Comparison of ENCODE assay signal across 22 cellular contexts in the genomic region with DNA sequence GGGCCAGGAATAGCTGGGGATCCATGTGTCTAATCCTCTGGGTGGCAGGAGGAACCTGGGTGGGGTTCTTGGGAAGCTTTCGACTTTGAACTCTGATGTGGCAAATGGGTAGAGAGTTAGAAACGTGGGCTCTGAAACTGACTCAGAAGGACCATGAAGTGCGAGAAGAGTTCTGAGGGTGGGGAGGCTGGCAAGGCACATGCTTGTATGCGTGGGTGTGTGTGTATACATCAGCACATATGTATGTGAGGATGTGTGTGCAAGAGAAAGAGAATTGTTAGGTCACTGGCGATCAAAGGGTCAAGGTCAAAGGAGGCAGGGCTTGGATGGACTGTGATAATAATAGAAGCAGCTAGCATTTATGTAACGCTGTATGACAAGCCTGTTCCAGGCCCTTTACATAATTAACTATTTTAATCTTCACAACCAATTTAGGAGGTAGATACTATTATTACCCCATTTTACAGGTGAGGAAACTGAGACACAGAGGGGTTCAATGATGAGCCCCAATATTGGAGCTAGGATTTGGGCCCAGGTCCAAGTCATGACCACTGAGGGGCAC.
DNase-seq lines count a peak whose midpoint lies in the region; ATAC-seq and TF ChIP-seq lines count a peak whose summit lies in the region.
"Had no signal": no experiment of that assay in that cellular context is flagged by ENCODE, and none has a peak within 500 bp of the region (broad histone marks: within the 10 kb centered on the region; RNA-seq: fewer than 3 reads in every experiment).

No MANE protein-coding gene starts in this region.

- H3K4me3 Mint-ChIP-seq in CD14-positive monocyte (no peak overlapping the region), mesothelial cell of epicardium (no peak overlapping the region)
- H3K4me3 Mint-ChIP-seq: H9 had no signal

- no peak for ATAC-seq in HG03039 (IDR thresholded peaks at IDR 0.05; ENCODE audit: unreplicated experiment)
- ATAC-seq: PC-3, SK-N-SH treated with all-trans-retinoic acid at 6 μM for 48 hours had no signal

- no peak for TF ChIP-seq CTCF in CD14-positive monocyte (IDR thresholded peaks at IDR 0.05)
- TF ChIP-seq CTCF in fibroblast of mammary gland (conservative IDR thresholded peaks at IDR 0.05; ENCODE audit: control insufficient read depth, insufficient read depth, low read depth, low read length) = no peak
- TF ChIP-seq CTCF in mesothelial cell of epicardium (IDR thresholded peaks at IDR 0.05; ENCODE audit: unreplicated experiment) = no peak

- H3K4me1 Mint-ChIP-seq in CD14-positive monocyte (no peaks in the 10 kb centered on the region), mesothelial cell of epicardium (peaks cover 12% of the 10 kb centered on the region)

- no peak overlapping the region for H3K4me3 ChIP-seq in fibroblast of mammary gland (ENCODE audit: control insufficient read depth, low read depth, low read length)

- peaks cover 0 to 18% (median 0%) of the 10 kb centered on the region in 7 donors for H3K9me3 Mint-ChIP-seq in CD14-positive monocyte
- H3K9me3 Mint-ChIP-seq in mesothelial cell of epicardium = no peaks in the 10 kb centered on the region
- H3K9me3 Mint-ChIP-seq: H9 had no signal

- H3K27me3 Mint-ChIP-seq in CD14-positive monocyte (ENCODE audit: low read depth in 3 of 3) = peaks cover 41 to 50% (median 49%) of the 10 kb centered on the region in 3 donors
- H3K27me3 Mint-ChIP-seq in mesothelial cell of epicardium (ENCODE audit: low read depth) = peaks cover 44% of the 10 kb centered on the region

- peaks cover 0 to 3% of the 10 kb centered on the region in 2 donors for H3K36me3 Mint-ChIP-seq in CD14-positive monocyte
- H3K36me3 Mint-ChIP-seq in mesothelial cell of epicardium = no peaks in the 10 kb centered on the region

- DNase-seq in CD14-positive monocyte (ENCODE audit: low spot score) (peak; percentile 22), EH (ENCODE audit: low read depth) (peak; percentile 4), SW480 (ENCODE audit: low spot score) (peak; percentile 28), fibroblast of mammary gland (ENCODE audit: low read depth) (peak; percentile 15), mesothelial cell of epicardium (ENCODE audit: low spot score in 2 of 2, unreplicated experiment in 2 of 2) (no peak), NCI-H2227 (lab: John Stamatoyannopoulos, UW; ENCODE audit: unreplicated experiment) (no peak), kidney glomerular epithelial cell (lab: John Stamatoyannopoulos, UW) (no peak)
- DNase-seq: ACHN, C1 segment of cervical spinal cord, DMS79, H9, KG1, MV-4-11, NCI-H187, NCI-H2107, NCI-H2227 treated with DMSO at 0.1 percent for 48 hours, NCI-H510A treated with DMSO at 0.1 percent for 48 hours, NCI-H82, PC-3, SIG-M5 had no signal

- no peak overlapping the region for H3K27ac Mint-ChIP-seq in CD14-positive monocyte
- H3K27ac Mint-ChIP-seq in mesothelial cell of epicardium = no peak overlapping the region
- H3K27ac Mint-ChIP-seq: H9 had no signal

- intact Hi-C loops in CD14-positive monocyte (cut with micrococcal nuclease) = no loop called here

Comparison
In these comparisons a context has a peak if more than half of its experiments do, and no peak if none do; other contexts are left out.
1. DNase-seq: peak in CD14-positive monocyte (single experiment), EH (single experiment), SW480 (single experiment) and fibroblast of mammary gland (single experiment); none in mesothelial cell of epicardium (0 of 2), NCI-H2227 (single experiment) and kidney glomerular epithelial cell (single experiment).